9 cellular contexts compared by ENCODE assay signal in genomic region chr10:68327889-68328786, GRCh38. TPM values are rescaled to one million over a fixed set of nuclear protein-coding genes. Genes with fewer than 3 reads are reported as not detected.
DNase-seq lines count a peak whose midpoint lies in the region; ATAC-seq, FAIRE-seq and TF ChIP-seq lines count a peak whose summit lies in the region.
"Had no signal": no experiment of that assay in that cellular context is flagged by ENCODE, and none has a peak within 500 bp of the region (broad histone marks: within the 10 kb centered on the region; RNA-seq: fewer than 3 reads in every experiment).

No MANE protein-coding gene starts in this region.

- CTCF ChIA-PET in activated CD4-positive, alpha-beta memory T cell treated with anti-CD3 and anti-CD28 coated beads for 36 hours (lab: Charles Lee): interaction anchor here (1.0 to 2.0 kb wide), 3 partner anchors 20 to 79 kb away, joined by 3 to 7 read pairs (median 3); partner anchors contain the start of gene RUFY2
- CTCF ChIA-PET in activated CD4-positive, alpha-beta memory T cell treated with anti-CD3 and anti-CD28 coated beads, Interleukin-2, amount 10 ng/mL, durations not matched to agents 7 days and 5 days (lab: Charles Lee): interaction anchor here (0.7 kb wide), 1 partner anchor 80 kb away, joined by 3 read pairs; no protein-coding TSS in a partner anchor
- CTCF ChIA-PET in T-cell (lab: Charles Lee): interaction anchor here in 1 of 2 donors (0.7 kb wide), 1 partner anchor 200 kb away, joined by 7 read pairs; no protein-coding TSS in a partner anchor

- peak overlapping the region; percentile 52 for H2AFZ ChIP-seq in astrocyte (ENCODE audit: low read depth, low read length)

- H3K4me2 ChIP-seq in astrocyte (ENCODE audit: low read length): peak overlapping the region; percentile 72

- H3K9me3 Mint-ChIP-seq in activated CD4-positive, alpha-beta memory T cell treated with anti-CD3 and anti-CD28 coated beads for 36 hours: no peaks in the 10 kb centered on the region
- no peaks in the 10 kb centered on the region for H3K9me3 Mint-ChIP-seq in activated CD4-positive, alpha-beta memory T cell treated with anti-CD3 and anti-CD28 coated beads, Interleukin-2, amount 10 ng/mL, durations not matched to agents 7 days and 5 days
- H3K9me3 Mint-ChIP-seq in astrocyte (ENCODE audit: unreplicated experiment) (peaks cover 4% of the 10 kb centered on the region), T-cell (no peaks in the 10 kb centered on the region)

- ATAC-seq in T-cell (replicated peaks in 1 of 4) (no peak), HG03039 (IDR thresholded peaks at IDR 0.05; ENCODE audit: unreplicated experiment) (no peak)

- FAIRE-seq in astrocyte (lab: Jason Lieb, UNC): no peak

- H3K36me3 ChIP-seq in astrocyte (ENCODE audit: insufficient read depth, low read length): no peaks in the 10 kb centered on the region
- H3K36me3 ChIP-seq: cardiac muscle cell had no signal

- no peaks in the 10 kb centered on the region for H3K9me3 ChIP-seq in astrocyte (ENCODE audit: insufficient read depth, low read depth, low read length)

- peaks cover 10% of the 10 kb centered on the region for H3K36me3 Mint-ChIP-seq in activated CD4-positive, alpha-beta memory T cell treated with anti-CD3 and anti-CD28 coated beads for 36 hours
- H3K36me3 Mint-ChIP-seq in activated CD4-positive, alpha-beta memory T cell treated with anti-CD3 and anti-CD28 coated beads, Interleukin-2, amount 10 ng/mL, durations not matched to agents 7 days and 5 days (ENCODE audit: low read depth): peaks cover 13% of the 10 kb centered on the region
- H3K36me3 Mint-ChIP-seq in astrocyte (ENCODE audit: low read depth, unreplicated experiment) (no peaks in the 10 kb centered on the region), T-cell (no peaks in the 10 kb centered on the region)

- intact Hi-C loops in activated CD4-positive, alpha-beta memory T cell treated with anti-CD3 and anti-CD28 coated beads for 36 hours (cut with micrococcal nuclease): no loop called here

- peak overlapping the region; percentile 1 for H3K4me3 Mint-ChIP-seq in activated CD4-positive, alpha-beta memory T cell treated with anti-CD3 and anti-CD28 coated beads for 36 hours
- no peak overlapping the region for H3K4me3 Mint-ChIP-seq in activated CD4-positive, alpha-beta memory T cell treated with anti-CD3 and anti-CD28 coated beads, Interleukin-2, amount 10 ng/mL, durations not matched to agents 7 days and 5 days
- H3K4me3 Mint-ChIP-seq in astrocyte (ENCODE audit: unreplicated experiment) (peak overlapping the region; percentile 1), T-cell (peak overlapping the region in 1 of 3 donors; percentile 15)

- H3K9ac ChIP-seq in astrocyte (ENCODE audit: low read length): peak overlapping the region; percentile 65

- POLR2A ChIA-PET in activated CD4-positive, alpha-beta memory T cell treated with anti-CD3 and anti-CD28 coated beads for 36 hours (lab: Charles Lee): interaction anchor here (0.7 kb wide), 1 partner anchor 443 kb away, joined by 3 read pairs; no protein-coding TSS in a partner anchor
- POLR2A ChIA-PET in activated CD4-positive, alpha-beta memory T cell treated with anti-CD3 and anti-CD28 coated beads, Interleukin-2, amount 10 ng/mL, durations not matched to agents 7 days and 5 days (lab: Charles Lee): no interaction called here
- POLR2A ChIA-PET in T-cell (lab: Charles Lee): no interaction called here

- peaks cover 19% of the 10 kb centered on the region for H3K79me2 ChIP-seq in astrocyte (ENCODE audit: insufficient read depth, low read length)

- peaks cover 16% of the 10 kb centered on the region for H3K4me1 Mint-ChIP-seq in activated CD4-positive, alpha-beta memory T cell treated with anti-CD3 and anti-CD28 coated beads for 36 hours (ENCODE audit: low read depth)
- peaks cover 24% of the 10 kb centered on the region for H3K4me1 Mint-ChIP-seq in activated CD4-positive, alpha-beta memory T cell treated with anti-CD3 and anti-CD28 coated beads, Interleukin-2, amount 10 ng/mL, durations not matched to agents 7 days and 5 days
- H3K4me1 Mint-ChIP-seq in astrocyte (ENCODE audit: low read depth, unreplicated experiment): peaks cover 9% of the 10 kb centered on the region
- peaks cover 17 to 26% (median 19%) of the 10 kb centered on the region in 3 donors for H3K4me1 Mint-ChIP-seq in T-cell

- peak overlapping the region; percentile 14 for H3K4me3 ChIP-seq in astrocyte (ENCODE audit: insufficient read depth, low read depth, low read length)
- H3K4me3 ChIP-seq: cardiac muscle cell had no signal

- H3K27me3 Mint-ChIP-seq in activated CD4-positive, alpha-beta memory T cell treated with anti-CD3 and anti-CD28 coated beads for 36 hours: peaks cover 3% of the 10 kb centered on the region
- no peaks in the 10 kb centered on the region for H3K27me3 Mint-ChIP-seq in activated CD4-positive, alpha-beta memory T cell treated with anti-CD3 and anti-CD28 coated beads, Interleukin-2, amount 10 ng/mL, durations not matched to agents 7 days and 5 days
- H3K27me3 Mint-ChIP-seq in astrocyte (ENCODE audit: low read depth, unreplicated experiment) (no peaks in the 10 kb centered on the region), T-cell (no peaks in the 10 kb centered on the region)

- peaks cover 4% of the 10 kb centered on the region for H4K20me1 ChIP-seq in astrocyte (ENCODE audit: insufficient read depth, low read length)

- H3K27ac ChIP-seq in astrocyte (ENCODE audit: low read depth, low read length) (peak overlapping the region; percentile 62), substantia nigra (ENCODE audit: low read depth, low read length, poor library complexity, severe bottlenecking) (peak overlapping the region; percentile 94)
- H3K27ac ChIP-seq: cardiac muscle cell had no signal

- no peak for DNase-seq in activated CD4-positive, alpha-beta memory T cell treated with anti-CD3 and anti-CD28 coated beads for 36 hours
- no peak for DNase-seq in activated CD4-positive, alpha-beta memory T cell treated with anti-CD3 and anti-CD28 coated beads, Interleukin-2, amount 10 ng/mL, durations not matched to agents 7 days and 5 days
- DNase-seq in NCI-H2171 treated with DMSO at 0.1 percent for 48 hours (lab: John Stamatoyannopoulos, UW): peak; percentile 82
- peak; percentile 66 for DNase-seq in astrocyte (ENCODE audit: low read depth)
- DNase-seq in iris pigment epithelial cell (ENCODE audit: low read depth): peak; percentile 81
- DNase-seq in substantia nigra (lab: John Stamatoyannopoulos, UW): peak in 10 of 49 donors; percentile 6 to 70 (median 32)
- DNase-seq in T-cell: no peak

- TF ChIP-seq CTCF in astrocyte (IDR thresholded peaks at IDR 0.05; ENCODE audit: insufficient read depth, low read depth, low read length): no peak

- H3K27me3 ChIP-seq in astrocyte (ENCODE audit: insufficient read depth, low read length): no peaks in the 10 kb centered on the region
- H3K27me3 ChIP-seq: cardiac muscle cell had no signal

- peak overlapping the region; percentile 1 for H3K27ac Mint-ChIP-seq in activated CD4-positive, alpha-beta memory T cell treated with anti-CD3 and anti-CD28 coated beads for 36 hours
- H3K27ac Mint-ChIP-seq in activated CD4-positive, alpha-beta memory T cell treated with anti-CD3 and anti-CD28 coated beads, Interleukin-2, amount 10 ng/mL, durations not matched to agents 7 days and 5 days: no peak overlapping the region
- H3K27ac Mint-ChIP-seq in astrocyte (ENCODE audit: unreplicated experiment): peak overlapping the region; percentile 37
- H3K27ac Mint-ChIP-seq in T-cell: peak overlapping the region in 1 of 2 donors; percentile 6

- peaks cover 21% of the 10 kb centered on the region for H3K4me1 ChIP-seq in astrocyte (ENCODE audit: insufficient read depth, low read length)

RNA-seq across cellular contexts. Expression of gene HNRNPH3, which starts 3.7 kb away (rescaled TPM):
- total RNA-seq in activated CD4-positive, alpha-beta memory T cell treated with anti-CD3 and anti-CD28 coated beads for 36 hours: 100 to 1,000 TPM; 140 to 144 TPM
- 100 to 1,000 TPM; 122 to 123 TPM for total RNA-seq in activated CD4-positive, alpha-beta memory T cell treated with anti-CD3 and anti-CD28 coated beads, Interleukin-2, amount 10 ng/mL, durations not matched to agents 7 days and 5 days
- total RNA-seq in astrocyte (75.6 and 90.1 TPM in 2 replicates), T-cell (100 to 1,000 TPM; 128 to 186 (median 137) TPM)

RNA-seq across cellular contexts. Expression of gene PBLD, which starts 4.6 kb away (rescaled TPM):
- total RNA-seq in activated CD4-positive, alpha-beta memory T cell treated with anti-CD3 and anti-CD28 coated beads for 36 hours: 1 to 10 TPM; 1.2 to 1.3 TPM
- 1 to 10 TPM; 1.4 to 2.1 TPM for total RNA-seq in activated CD4-positive, alpha-beta memory T cell treated with anti-CD3 and anti-CD28 coated beads, Interleukin-2, amount 10 ng/mL, durations not matched to agents 7 days and 5 days
- total RNA-seq in astrocyte (5.7 and 6.1 TPM in 2 replicates), T-cell (1 to 10 TPM; 1.3 to 3.4 (median 1.9) TPM)

Comparison
In these comparisons a context has a peak if more than half of its experiments do, and no peak if none do; other contexts are left out.
1. DNase-seq: peak in NCI-H2171 treated with DMSO at 0.1 percent for 48 hours (single experiment), astrocyte (single experiment) and iris pigment epithelial cell (single experiment); none in activated CD4-positive, alpha-beta memory T cell treated with anti-CD3 and anti-CD28 coated beads for 36 hours (single experiment), activated CD4-positive, alpha-beta memory T cell treated with anti-CD3 and anti-CD28 coated beads, Interleukin-2, amount 10 ng/mL, durations not matched to agents 7 days and 5 days (single experiment) and T-cell (0 of 34).